Comparison of ENCODE assay signal across 8 cellular contexts in genomic region chr4:177442623-177443155, GRCh38. TPM values are rescaled to one million over a fixed set of nuclear protein-coding genes. Genes with fewer than 3 reads are reported as not detected.
A peak's percentile ranks its signal among the peaks of the same experiment; 100 is the strongest.
DNase-seq lines count a peak whose midpoint lies in the region; ATAC-seq and TF ChIP-seq lines count a peak whose summit lies in the region.

No MANE protein-coding gene starts in this region.

- H3K4me3 Mint-ChIP-seq in T-helper 2 cell treated with Interferon-gamma antibody and Interleukin-4, amounts not matched to agents 5 μg/mL and 100 μg/mL, for 36 hours: peak overlapping the region; percentile 89

- peak overlapping the region; percentile 80 for H3K4me3 ChIP-seq in neural cell (ENCODE audit: low read length)

- peaks cover 10% of the 10 kb centered on the region for H3K36me3 Mint-ChIP-seq in T-helper 2 cell treated with Interferon-gamma antibody and Interleukin-4, amounts not matched to agents 5 μg/mL and 100 μg/mL, for 36 hours (ENCODE audit: low read depth)

- TF ChIP-seq CTCF in C4-2B (conservative IDR thresholded peaks at IDR 0.05) (no peak), neural cell (IDR thresholded peaks at IDR 0.05; ENCODE audit: poor library complexity, severe bottlenecking) (no peak)

- H3K4me1 Mint-ChIP-seq in T-helper 2 cell treated with Interferon-gamma antibody and Interleukin-4, amounts not matched to agents 5 μg/mL and 100 μg/mL, for 36 hours (ENCODE audit: low read depth): peaks cover 29% of the 10 kb centered on the region

- peak; percentile 18 for DNase-seq in T-helper 2 cell treated with Interferon-gamma antibody and Interleukin-4, amounts not matched to agents 5 μg/mL and 100 μg/mL, for 36 hours (ENCODE audit: low spot score)
- DNase-seq in epithelial cell of prostate (ENCODE audit: low read depth, low spot score): no peak
- DNase-seq in LoVo (ENCODE audit: low spot score): no peak
- no peak for DNase-seq in HuH-7.5 (ENCODE audit: low spot score)

- peak overlapping the region; percentile 74 for H2AFZ ChIP-seq in neural cell (ENCODE audit: low read depth, low read length)

- no peak for TF ChIP-seq RAD21 in neural cell (conservative IDR thresholded peaks at IDR 0.05)

- H3K9me3 Mint-ChIP-seq in T-helper 2 cell treated with Interferon-gamma antibody and Interleukin-4, amounts not matched to agents 5 μg/mL and 100 μg/mL, for 36 hours: no peaks in the 10 kb centered on the region

- no peaks in the 10 kb centered on the region for H3K27me3 Mint-ChIP-seq in T-helper 2 cell treated with Interferon-gamma antibody and Interleukin-4, amounts not matched to agents 5 μg/mL and 100 μg/mL, for 36 hours (ENCODE audit: low read depth)

- ATAC-seq in GM18873 (IDR thresholded peaks at IDR 0.05; ENCODE audit: low FRiP score, unreplicated experiment) (peak; percentile 18), HG03442 (IDR thresholded peaks at IDR 0.05; ENCODE audit: unreplicated experiment) (peak; percentile 16)

- H3K79me2 ChIP-seq in neural cell (replicated peaks; ENCODE audit: insufficient read depth, low read length): no peaks in the 10 kb centered on the region

- H3K36me3 ChIP-seq in neural cell (ENCODE audit: insufficient read depth, low read length): no peaks in the 10 kb centered on the region

- peak overlapping the region; percentile 27 for H3K4me2 ChIP-seq in neural cell (ENCODE audit: low read length)

- no peaks in the 10 kb centered on the region for H3K27me3 ChIP-seq in neural cell (ENCODE audit: insufficient read depth, low read depth, low read length)

- H3K27ac Mint-ChIP-seq in T-helper 2 cell treated with Interferon-gamma antibody and Interleukin-4, amounts not matched to agents 5 μg/mL and 100 μg/mL, for 36 hours: peak overlapping the region; percentile 95

- H3K9me3 ChIP-seq in neural cell (ENCODE audit: low read length): no peaks in the 10 kb centered on the region

- no peaks in the 10 kb centered on the region for H3K9me2 ChIP-seq in neural cell (ENCODE audit: insufficient read depth, low read length)

- H3K27ac ChIP-seq in C4-2B (peak overlapping the region; percentile 88), epithelial cell of prostate (peak overlapping the region; percentile 94), neural cell (ENCODE audit: low read length) (no peak overlapping the region)

- no peaks in the 10 kb centered on the region for H3F3A ChIP-seq in neural cell (ENCODE audit: insufficient read depth, low read length, poor library complexity, severe bottlenecking)

- H4K20me1 ChIP-seq in neural cell (ENCODE audit: insufficient read depth): no peaks in the 10 kb centered on the region

- TF ChIP-seq EP300 in neural cell (conservative IDR thresholded peaks at IDR 0.05; ENCODE audit: poor library complexity, severe bottlenecking): no peak

- H3K9ac ChIP-seq in neural cell (ENCODE audit: low read length): peak overlapping the region; percentile 68

TF ChIP-seq in neural cell, 6 proteins besides CTCF, POLR2A, EP300 and RAD21:
- TF ChIP-seq REST (IDR thresholded peaks at IDR 0.05; ENCODE audit: borderline replicate concordance) (no peak), SMC3 (conservative IDR thresholded peaks at IDR 0.05; ENCODE audit: poor library complexity) (no peak), EZH2 (IDR thresholded peaks at IDR 0.05; ENCODE audit: borderline replicate concordance, insufficient read depth, low read length, poor library complexity, severe bottlenecking) (no peak), TAF1 (IDR thresholded peaks at IDR 0.05; ENCODE audit: low read depth) (no peak), MXI1 (conservative IDR thresholded peaks at IDR 0.05; ENCODE audit: poor library complexity, severe bottlenecking) (no peak), POLR2AphosphoS5 (IDR thresholded peaks at IDR 0.05) (no peak)

RNA-seq across cellular contexts. Expression of gene AGA, which starts 0.5 kb away (rescaled TPM):
- polyA plus RNA-seq in neural cell: 3.1 and 4.9 TPM in 2 replicates
- polyA minus RNA-seq in neural cell: 1.5 and 2.5 TPM in 2 replicates
